ENCODE assay signal across 25 cellular contexts in the genomic region with DNA sequence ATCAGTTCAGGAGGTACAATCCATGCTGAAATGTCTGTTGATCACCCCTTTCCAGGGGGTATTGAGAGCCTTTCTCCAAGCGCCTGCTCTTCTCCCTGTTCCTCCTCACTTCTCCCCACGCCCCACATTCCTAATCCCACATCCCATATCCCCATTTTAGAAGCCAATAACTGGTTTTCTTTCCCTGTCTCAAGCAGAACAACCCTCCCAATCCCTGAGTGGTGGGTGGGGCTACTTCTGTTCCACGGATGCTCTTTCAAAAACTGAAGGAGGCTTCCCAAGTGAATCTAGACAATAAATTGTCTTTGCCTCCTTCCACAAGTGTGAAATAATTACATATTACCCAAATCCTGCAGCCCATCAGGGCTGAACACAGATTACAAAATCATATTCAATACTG.
DNase-seq lines count a peak whose midpoint lies in the region; ATAC-seq, FAIRE-seq and TF ChIP-seq lines count a peak whose summit lies in the region.
"Had no signal": no experiment of that assay in that cellular context is flagged by ENCODE, and none has a peak within 500 bp of the region (broad histone marks: within the 10 kb centered on the region; RNA-seq: fewer than 3 reads in every experiment).

No MANE protein-coding gene starts in this region.

- no peak for FAIRE-seq in GM12878 (lab: Jason Lieb, UNC)

- in situ Hi-C loops in GM12878 (cut with MboI): loop anchor here (5.0 kb wide), 1 partner anchor 74 kb away; no protein-coding TSS in a partner anchor

- intact Hi-C loops in GM12878 (cut with micrococcal nuclease; ENCODE audit: unreplicated experiment): loop anchor here (1.0 to 5.0 kb wide), 4 partner anchors 37 to 113 kb away; no protein-coding TSS in a partner anchor

- peaks cover 55% of the 10 kb centered on the region for H3K4me1 ChIP-seq in HUES48 (ENCODE audit: control insufficient read depth, insufficient read depth, low read length)
- H3K4me1 ChIP-seq in GM12878 (ENCODE audit: control insufficient read depth, insufficient read depth, low read length): peaks cover 12% of the 10 kb centered on the region
- peaks cover 37% of the 10 kb centered on the region for H3K4me1 ChIP-seq in smooth muscle cell (ENCODE audit: low read depth)
- H3K4me1 ChIP-seq: left lung, prostate gland had no signal

- 64% methylated on average over 3 of the region's 3 CpGs for WGBS in GM12878 (ENCODE audit: insufficient coverage, insufficient replicate concordance, low lambda C conversion rate, missing lambda C conversion rate)
- 59% methylated on average over 3 of the region's 3 CpGs for WGBS in smooth muscle cell (ENCODE audit: low lambda C conversion rate)

- POLR2A ChIA-PET in GM12878 (lab: Charles Lee): interaction anchor here (0.6 to 6.0 kb wide), 13 partner anchors 20 to 299 kb away, joined by 3 to 40 read pairs (median 8); a partner anchor contains a TSS

- H3K4me2 ChIP-seq in GM12878 (ENCODE audit: control insufficient read depth, insufficient read depth) (no peak overlapping the region), smooth muscle cell (peak overlapping the region; percentile 48)

- H3K79me2 ChIP-seq in GM12878 (ENCODE audit: control insufficient read depth, insufficient read depth, low read length): no peaks in the 10 kb centered on the region
- no peaks in the 10 kb centered on the region for H3K79me2 ChIP-seq in smooth muscle cell (ENCODE audit: low read depth)

- RAD21 ChIA-PET in GM12878 (lab: Charles Lee; ENCODE audit: unreplicated experiment): interaction anchor here (0.6 to 9.1 kb wide), 20 partner anchors 16 to 287 kb away, joined by 3 to 164 read pairs (median 5); a partner anchor contains a TSS

- H4K20me1 ChIP-seq in GM12878 (ENCODE audit: control insufficient read depth, insufficient read depth) (no peaks in the 10 kb centered on the region), smooth muscle cell (ENCODE audit: low read depth) (no peaks in the 10 kb centered on the region)

- TF ChIP-seq EP300 in GM12878 (IDR thresholded peaks at IDR 0.05; ENCODE audit: borderline replicate concordance in 1 of 2, control insufficient read depth in 1 of 2, low read depth in 2 of 2, low read length in 2 of 2): no peak

- peak overlapping the region; percentile 83 for H3K27ac ChIP-seq in HUES48 (ENCODE audit: low read depth, low read length)
- H3K27ac ChIP-seq in GM12878 (ENCODE audit: control insufficient read depth, insufficient read depth): no peak overlapping the region
- H3K27ac ChIP-seq in smooth muscle cell (ENCODE audit: low read depth): peak overlapping the region; percentile 77
- H3K27ac ChIP-seq: HL-60, left lung, neutrophil, prostate gland had no signal

- no TSS peak for BruUV-seq in GM12878 (replicated peaks; lab: Mats Ljungman, UMichigan)

- H3K36me3 ChIP-seq in HUES48 (ENCODE audit: control insufficient read depth, insufficient read depth, low read length): no peaks in the 10 kb centered on the region
- no peaks in the 10 kb centered on the region for H3K36me3 ChIP-seq in GM12878 (ENCODE audit: control insufficient read depth in 2 of 2, insufficient read depth in 2 of 2, low read length in 1 of 2)
- no peaks in the 10 kb centered on the region for H3K36me3 ChIP-seq in smooth muscle cell (ENCODE audit: low read depth)
- H3K36me3 ChIP-seq: left lung, MG63, neutrophil, prostate gland had no signal

- no peak for TF ChIP-seq POLR2A in GM12878 (IDR thresholded peaks at IDR 0.05; ENCODE audit: low read depth, low read length)

- H3K4me3 ChIP-seq in HUES48 (ENCODE audit: low read depth, low read length): no peak overlapping the region
- no peak overlapping the region for H3K4me3 ChIP-seq in GM12878
- H3K4me3 ChIP-seq in smooth muscle cell: no peak overlapping the region
- H3K4me3 ChIP-seq: left lung, MG63, prostate gland had no signal

- ATAC-seq in GM12878 (no peak), GM18502 (IDR thresholded peaks at IDR 0.05; ENCODE audit: poor library complexity, unreplicated experiment) (no peak), HG02763 (IDR thresholded peaks at IDR 0.05; ENCODE audit: unreplicated experiment) (no peak)
- ATAC-seq: SK-N-SH treated with all-trans-retinoic acid at 6 μM for 48 hours had no signal

- CTCF ChIA-PET in GM12878 (lab: Yijun Ruan, JAX): interaction anchor here (0.7 to 5.9 kb wide), 7 partner anchors 17 to 112 kb away, joined by 3 to 42 read pairs (median 4); a partner anchor contains a TSS

- H3F3A ChIP-seq in smooth muscle cell (ENCODE audit: low read depth): no peaks in the 10 kb centered on the region

- no peak for TF ChIP-seq RAD21 in GM12878 (IDR thresholded peaks at IDR 0.05; ENCODE audit: insufficient read depth, low read depth, low read length)

- no peaks in the 10 kb centered on the region for H3K27me3 ChIP-seq in HUES48 (ENCODE audit: control insufficient read depth, insufficient read depth, low read length)
- H3K27me3 ChIP-seq in GM12878 (replicated peaks in 1 of 2; ENCODE audit: control insufficient read depth in 2 of 2, insufficient read depth in 2 of 2, low read length in 1 of 2): no peaks in the 10 kb centered on the region
- H3K27me3 ChIP-seq in smooth muscle cell (ENCODE audit: low read depth): no peaks in the 10 kb centered on the region
- H3K27me3 ChIP-seq: left lung had no signal

- H3K9me3 ChIP-seq in HUES48 (ENCODE audit: control insufficient read depth, insufficient read depth, low read length) (no peaks in the 10 kb centered on the region), GM12878 (replicated peaks; ENCODE audit: control insufficient read depth, insufficient read depth, low read length) (no peaks in the 10 kb centered on the region; the same call in 2 of the 3 replicates), smooth muscle cell (replicated peaks; ENCODE audit: low read depth) (no peaks in the 10 kb centered on the region)
- H3K9me3 ChIP-seq: left lung, MG63, neutrophil, prostate gland had no signal

- DNase-seq in GM12878 (ENCODE audit: low read depth, low spot score) (no peak), islet precursor cell (peak; percentile 69), smooth muscle cell (lab: John Stamatoyannopoulos, UW; ENCODE audit: unreplicated experiment) (no peak)
- DNase-seq in activated CD8-positive, alpha-beta memory T cell treated with anti-CD3 and anti-CD28 coated beads, Interleukin-2, amount 50 U/mL, for 4 hours: no peak
- DNase-seq: activated B cell treated with CpG ODN at 0.5 μM for 24 hours; activated CD4-positive, alpha-beta memory T cell treated with anti-CD3 and anti-CD28 coated beads for 36 hours; activated gamma-delta T cell treated with Interleukin-2 at 50 U/mL for 16 hours; activated T-cell treated with anti-CD3 and anti-CD28 coated beads for 4 hours; CD4-positive, CD25-positive, alpha-beta regulatory T cell; dermis blood vessel endothelial cell; GDM1; HFFc6; left lung; MG63; NCI-H1417 treated with DMSO at 0.1 percent for 48 hours; NCI-H524 treated with DMSO at 0.1 percent for 48 hours; stimulated activated CD4-positive, alpha-beta T cell treated with anti-CD3 and anti-CD28 coated beads, Interleukin-1b, Interleukin-23, amount 100 ng/mL, for 48 hours; T-helper 9 cell had no signal

- no peak overlapping the region; the same call in 1 of the 2 replicates for H2AFZ ChIP-seq in GM12878 (ENCODE audit: control insufficient read depth, low read depth, low read length)
- H2AFZ ChIP-seq in smooth muscle cell (ENCODE audit: low read depth): peak overlapping the region; percentile 50

- TF ChIP-seq CTCF in GM12878 (IDR thresholded peaks at IDR 0.05 in 2 of 3, conservative IDR thresholded peaks at IDR 0.05 in 1 of 3; ENCODE audit: control insufficient read depth in 2 of 3, extremely low read depth in 1 of 3, insufficient read depth in 1 of 3, low read depth in 3 of 3, low read length in 3 of 3) (no peak), smooth muscle cell (IDR thresholded peaks at IDR 0.05; ENCODE audit: borderline replicate concordance, insufficient read depth, poor library complexity, severe bottlenecking) (no peak)

- H3K9ac ChIP-seq in HUES48 (ENCODE audit: low read depth, low read length) (no peak overlapping the region; the same call in 1 of the 2 replicates), GM12878 (ENCODE audit: control insufficient read depth, insufficient read depth, low read length) (no peak overlapping the region), smooth muscle cell (ENCODE audit: low read depth) (no peak overlapping the region)

- SMC1A ChIA-PET in GM12878 (lab: Charles Lee; ENCODE audit: uncharacterized antibody, unreplicated experiment): interaction anchor here (1.0 to 17.6 kb wide), 16 partner anchors 11 to 112 kb away, joined by 3 to 394 read pairs (median 6); a partner anchor contains a TSS

TF ChIP-seq in GM12878, 131 proteins besides CTCF, POLR2A, EP300 and RAD21:
- TF ChIP-seq, protein P1, sequence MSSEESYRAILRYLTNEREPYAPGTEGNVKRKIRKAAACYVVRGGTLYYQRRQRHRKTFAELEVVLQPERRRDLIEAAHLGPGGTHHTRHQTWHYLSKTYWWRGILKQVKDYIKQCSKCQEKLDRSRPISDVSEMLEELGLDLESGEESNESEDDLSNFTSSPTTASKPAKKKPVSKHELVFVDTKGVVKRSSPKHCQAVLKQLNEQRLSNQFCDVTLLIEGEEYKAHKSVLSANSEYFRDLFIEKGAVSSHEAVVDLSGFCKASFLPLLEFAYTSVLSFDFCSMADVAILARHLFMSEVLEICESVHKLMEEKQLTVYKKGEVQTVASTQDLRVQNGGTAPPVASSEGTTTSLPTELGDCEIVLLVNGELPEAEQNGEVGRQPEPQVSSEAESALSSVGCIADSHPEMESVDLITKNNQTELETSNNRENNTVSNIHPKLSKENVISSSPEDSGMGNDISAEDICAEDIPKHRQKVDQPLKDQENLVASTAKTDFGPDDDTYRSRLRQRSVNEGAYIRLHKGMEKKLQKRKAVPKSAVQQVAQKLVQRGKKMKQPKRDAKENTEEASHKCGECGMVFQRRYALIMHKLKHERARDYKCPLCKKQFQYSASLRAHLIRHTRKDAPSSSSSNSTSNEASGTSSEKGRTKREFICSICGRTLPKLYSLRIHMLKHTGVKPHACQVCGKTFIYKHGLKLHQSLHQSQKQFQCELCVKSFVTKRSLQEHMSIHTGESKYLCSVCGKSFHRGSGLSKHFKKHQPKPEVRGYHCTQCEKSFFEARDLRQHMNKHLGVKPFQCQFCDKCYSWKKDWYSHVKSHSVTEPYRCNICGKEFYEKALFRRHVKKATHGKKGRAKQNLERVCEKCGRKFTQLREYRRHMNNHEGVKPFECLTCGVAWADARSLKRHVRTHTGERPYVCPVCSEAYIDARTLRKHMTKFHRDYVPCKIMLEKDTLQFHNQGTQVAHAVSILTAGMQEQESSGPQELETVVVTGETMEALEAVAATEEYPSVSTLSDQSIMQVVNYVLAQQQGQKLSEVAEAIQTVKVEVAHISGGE (CRISPR knock-in tag; IDR thresholded peaks at IDR 0.05): no peak
- TF ChIP-seq SMARCA5 (IDR thresholded peaks at IDR 0.05): 0 out of 2 replicates have a peak, but pooled peaks have one; percentile 28
TF ChIP-seq in GM12878: peak in this region for 1.
